In the genomic region with DNA sequence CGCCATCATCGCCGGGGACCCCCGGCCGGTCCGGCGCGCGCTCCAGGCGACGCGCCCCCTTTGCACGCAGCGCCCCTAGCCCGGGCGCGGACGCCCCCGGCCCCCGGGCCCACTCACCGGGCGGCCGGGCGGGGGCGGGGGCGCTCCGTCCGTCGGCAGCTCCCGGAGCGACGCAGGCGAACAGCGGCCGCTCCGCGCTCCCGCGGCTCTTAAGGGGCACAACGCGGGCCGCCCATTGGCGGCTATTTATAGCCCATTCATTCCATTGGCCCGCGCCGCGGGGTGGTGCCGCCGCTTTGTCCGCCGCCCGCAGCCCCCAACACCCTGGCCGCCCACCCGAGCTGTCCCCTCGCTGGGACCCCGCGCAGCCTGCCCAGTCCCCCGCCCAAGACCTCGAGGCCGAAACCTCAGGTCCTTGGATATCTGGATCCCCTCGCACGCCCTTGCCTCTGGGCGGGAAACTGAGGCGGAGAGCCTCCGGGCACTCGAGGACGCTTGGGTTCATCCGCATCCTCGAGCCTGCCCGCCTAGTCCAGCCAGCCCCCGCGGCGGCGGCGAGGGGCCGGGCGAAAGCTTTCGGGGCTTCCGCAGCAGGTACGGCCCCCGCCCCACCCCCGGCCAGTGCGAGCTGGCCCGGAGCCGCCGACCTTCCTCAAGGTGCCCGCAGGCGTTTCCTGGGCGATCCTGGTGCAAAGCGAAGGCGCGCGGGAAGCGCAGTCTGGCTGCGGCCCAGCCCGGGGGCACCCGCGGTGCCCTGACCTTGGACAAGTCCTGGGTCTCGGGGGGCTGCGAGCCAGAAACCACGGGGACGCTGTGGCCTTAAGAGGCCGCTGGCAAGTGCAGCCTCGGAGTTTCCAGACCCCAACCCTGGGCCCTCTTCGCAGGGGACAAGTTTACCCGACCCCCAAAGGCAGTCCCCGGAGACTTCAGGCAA, we compare ENCODE assay signal across 1 cellular context.
TF ChIP-seq lines count a peak whose summit lies in the region.

A gene (minus strand): TSS at position 182 of the 934 bp plus-strand sequence. CDS start 337 bp downstream, outside the sequence.

TF ChIP-seq in HCT116, 20 proteins besides CTCF, POLR2A, EP300 and RAD21 (continued from another document):
- TF ChIP-seq, protein P1, sequence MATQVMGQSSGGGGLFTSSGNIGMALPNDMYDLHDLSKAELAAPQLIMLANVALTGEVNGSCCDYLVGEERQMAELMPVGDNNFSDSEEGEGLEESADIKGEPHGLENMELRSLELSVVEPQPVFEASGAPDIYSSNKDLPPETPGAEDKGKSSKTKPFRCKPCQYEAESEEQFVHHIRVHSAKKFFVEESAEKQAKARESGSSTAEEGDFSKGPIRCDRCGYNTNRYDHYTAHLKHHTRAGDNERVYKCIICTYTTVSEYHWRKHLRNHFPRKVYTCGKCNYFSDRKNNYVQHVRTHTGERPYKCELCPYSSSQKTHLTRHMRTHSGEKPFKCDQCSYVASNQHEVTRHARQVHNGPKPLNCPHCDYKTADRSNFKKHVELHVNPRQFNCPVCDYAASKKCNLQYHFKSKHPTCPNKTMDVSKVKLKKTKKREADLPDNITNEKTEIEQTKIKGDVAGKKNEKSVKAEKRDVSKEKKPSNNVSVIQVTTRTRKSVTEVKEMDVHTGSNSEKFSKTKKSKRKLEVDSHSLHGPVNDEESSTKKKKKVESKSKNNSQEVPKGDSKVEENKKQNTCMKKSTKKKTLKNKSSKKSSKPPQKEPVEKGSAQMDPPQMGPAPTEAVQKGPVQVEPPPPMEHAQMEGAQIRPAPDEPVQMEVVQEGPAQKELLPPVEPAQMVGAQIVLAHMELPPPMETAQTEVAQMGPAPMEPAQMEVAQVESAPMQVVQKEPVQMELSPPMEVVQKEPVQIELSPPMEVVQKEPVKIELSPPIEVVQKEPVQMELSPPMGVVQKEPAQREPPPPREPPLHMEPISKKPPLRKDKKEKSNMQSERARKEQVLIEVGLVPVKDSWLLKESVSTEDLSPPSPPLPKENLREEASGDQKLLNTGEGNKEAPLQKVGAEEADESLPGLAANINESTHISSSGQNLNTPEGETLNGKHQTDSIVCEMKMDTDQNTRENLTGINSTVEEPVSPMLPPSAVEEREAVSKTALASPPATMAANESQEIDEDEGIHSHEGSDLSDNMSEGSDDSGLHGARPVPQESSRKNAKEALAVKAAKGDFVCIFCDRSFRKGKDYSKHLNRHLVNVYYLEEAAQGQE (IDR thresholded peaks at IDR 0.05; ENCODE audit: low read depth), result no peak
- TF ChIP-seq, protein P2, sequence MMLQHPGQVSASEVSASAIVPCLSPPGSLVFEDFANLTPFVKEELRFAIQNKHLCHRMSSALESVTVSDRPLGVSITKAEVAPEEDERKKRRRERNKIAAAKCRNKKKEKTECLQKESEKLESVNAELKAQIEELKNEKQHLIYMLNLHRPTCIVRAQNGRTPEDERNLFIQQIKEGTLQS (IDR thresholded peaks at IDR 0.05), result no peak
TF ChIP-seq in HCT116: peak in this region for 3.
